Comparison of ENCODE assay signal across 27 cellular contexts in genomic region chr22:30219668-30220278, GRCh38. TPM values are rescaled to one million over a fixed set of nuclear protein-coding genes. Genes with fewer than 3 reads are reported as not detected.
DNase-seq lines count a peak whose midpoint lies in the region; ATAC-seq and TF ChIP-seq lines count a peak whose summit lies in the region.
"Had no signal": no experiment of that assay in that cellular context is flagged by ENCODE, and none has a peak within 500 bp of the region (broad histone marks: within the 10 kb centered on the region; RNA-seq: fewer than 3 reads in every experiment).

No MANE protein-coding gene starts in this region.

- peak overlapping the region; percentile 69 for H3K4me3 Mint-ChIP-seq in activated CD4-positive, alpha-beta T cell treated with anti-CD3 and anti-CD28 coated beads, Interleukin-2, amount 10 ng/mL, durations not matched to agents 24 days and 14 days
- H3K4me3 Mint-ChIP-seq in activated T-helper 17 cell treated with anti-CD3 and anti-CD28 coated beads, Interleukin-2, amount 50 U/mL, for 72 hours: peak overlapping the region; percentile 78
- H3K4me3 Mint-ChIP-seq in natural killer cell: peak overlapping the region; percentile 86

- POLR2A ChIA-PET in HCT116 (lab: Charles Lee): interaction anchor here (0.7 to 6.3 kb wide), 3 partner anchors 9 to 68 kb away, joined by 3 to 43 read pairs (median 4); no protein-coding TSS in a partner anchor

- H3K4me1 Mint-ChIP-seq in activated CD4-positive, alpha-beta T cell treated with anti-CD3 and anti-CD28 coated beads, Interleukin-2, amount 10 ng/mL, durations not matched to agents 24 days and 14 days: peaks cover 74% of the 10 kb centered on the region
- H3K4me1 Mint-ChIP-seq in activated T-helper 17 cell treated with anti-CD3 and anti-CD28 coated beads, Interleukin-2, amount 50 U/mL, for 72 hours: peaks cover 45% of the 10 kb centered on the region
- H3K4me1 Mint-ChIP-seq in natural killer cell: peaks cover 59 to 62% of the 10 kb centered on the region in 2 donors

- no peaks in the 10 kb centered on the region for H3K9me2 ChIP-seq in HCT116 (ENCODE audit: insufficient read depth)

- peak overlapping the region; percentile 94 for H3K27ac Mint-ChIP-seq in activated CD4-positive, alpha-beta T cell treated with anti-CD3 and anti-CD28 coated beads, Interleukin-2, amount 10 ng/mL, durations not matched to agents 24 days and 14 days
- peak overlapping the region; percentile 93 for H3K27ac Mint-ChIP-seq in activated T-helper 17 cell treated with anti-CD3 and anti-CD28 coated beads, Interleukin-2, amount 50 U/mL, for 72 hours
- peak overlapping the region; percentile 87 to 93 for H3K27ac Mint-ChIP-seq in natural killer cell

- no peak for DNase-seq in activated CD4-positive, alpha-beta T cell treated with anti-CD3 and anti-CD28 coated beads, Interleukin-2, amount 10 ng/mL, durations not matched to agents 24 days and 14 days
- no peak for DNase-seq in activated CD4-positive, alpha-beta T cell treated with anti-CD3 and anti-CD28 coated beads, Interleukin-2, amount 50 U/mL, for 4 hours
- DNase-seq in HCT116 (ENCODE audit: low read depth, low spot score) (no peak), natural killer cell (no peak), AML-193 (lab: John Stamatoyannopoulos, UW) (no peak), activated gamma-delta T cell (lab: John Stamatoyannopoulos, UW) (no peak)
- DNase-seq: activated CD8-positive, alpha-beta memory T cell treated with anti-CD3 and anti-CD28 coated beads for 24 hours; activated effector memory CD4-positive, alpha-beta T cell treated with anti-CD3 and anti-CD28 coated beads, Interleukin-2, amount 50 U/mL, for 16 hours; effector CD8-positive, alpha-beta T cell; GM23248; hippocampal formation; KBM-7; lower lobe of right lung; MV-4-11; NCI-H1930; NCI-H345; substantia nigra; WERI-Rb-1 had no signal

- BruUV-seq in HCT116 (replicated peaks; lab: Mats Ljungman, UMichigan): no TSS peak

- H3K9me3 ChIP-seq in HCT116 (ENCODE audit: control insufficient read depth in 1 of 2, insufficient read depth in 1 of 2, low read depth in 1 of 2, low read length in 2 of 2): no peaks in the 10 kb centered on the region
- H3K9me3 ChIP-seq: BLaER1 treated with 17β-estradiol and CSF1 and Interleukin-3, amounts not matched to agents 10 nM and 100 nM; lower lobe of right lung; right atrium auricular region had no signal

- H4K20me1 ChIP-seq in HCT116 (ENCODE audit: insufficient read depth): no peaks in the 10 kb centered on the region

- no peak for TF ChIP-seq RAD21 in HCT116 (IDR thresholded peaks at IDR 0.05; ENCODE audit: low read depth)

- no peaks in the 10 kb centered on the region for H3K27me3 Mint-ChIP-seq in activated CD4-positive, alpha-beta T cell treated with anti-CD3 and anti-CD28 coated beads, Interleukin-2, amount 10 ng/mL, durations not matched to agents 24 days and 14 days
- H3K27me3 Mint-ChIP-seq in activated T-helper 17 cell treated with anti-CD3 and anti-CD28 coated beads, Interleukin-2, amount 50 U/mL, for 72 hours: no peaks in the 10 kb centered on the region
- no peaks in the 10 kb centered on the region for H3K27me3 Mint-ChIP-seq in natural killer cell (ENCODE audit: low read depth in 2 of 2)

- no peaks in the 10 kb centered on the region for H3K79me2 ChIP-seq in HCT116 (ENCODE audit: insufficient read depth, low read length)

- H3K27ac ChIP-seq in HCT116 (ENCODE audit: low read depth, low read length): no peak overlapping the region
- H3K27ac ChIP-seq: GM23248, lower lobe of right lung, right atrium auricular region, WERI-Rb-1 had no signal

- no peak overlapping the region for H3K4me3 ChIP-seq in HCT116 (replicated peaks in 1 of 2; ENCODE audit: low read depth in 1 of 2, low read length in 2 of 2)
- H3K4me3 ChIP-seq: BLaER1 treated with 17β-estradiol and CSF1 and Interleukin-3, amounts not matched to agents 10 nM and 100 nM; GM23248; lower lobe of right lung; right atrium auricular region had no signal

- peak overlapping the region; percentile 83 for H2AFZ ChIP-seq in HCT116 (ENCODE audit: low read depth, low read length, poor library complexity, severe bottlenecking)
- H2AFZ ChIP-seq: GM23248 had no signal

- CTCF ChIA-PET in HCT116 (lab: Charles Lee): no interaction called here

- intact Hi-C loops in activated CD4-positive, alpha-beta T cell treated with anti-CD3 and anti-CD28 coated beads, Interleukin-2, amount 10 ng/mL, durations not matched to agents 24 days and 14 days (cut with micrococcal nuclease): loop anchor here (2.0 kb wide), 1 partner anchor 25 kb away; no protein-coding TSS in a partner anchor
- intact Hi-C loops in HCT116 (cut with micrococcal nuclease): no loop called here
- intact Hi-C loops in natural killer cell (cut with micrococcal nuclease): loop anchor here (2.0 to 5.0 kb wide), 2 partner anchors 32 to 47 kb away; partner anchors contain the start of gene OSM

- no peak overlapping the region for H3K4me2 ChIP-seq in HCT116 (ENCODE audit: low read length)

- ATAC-seq in HCT116 (no peak), natural killer cell (peak in 1 of 3 donors; percentile 1), HG03460 (IDR thresholded peaks at IDR 0.05; ENCODE audit: unreplicated experiment) (no peak)
- no peak for ATAC-seq in activated T-helper 17 cell treated with anti-CD3 and anti-CD28 coated beads, Interleukin-2, amount 50 U/mL, for 72 hours (replicated peaks)
- ATAC-seq: esophagus mucosa, lower lobe of right lung had no signal

- 0 out of 2 replicates have a peak overlapping the region, but pooled peaks have one; percentile 17 for H3K9ac ChIP-seq in HCT116 (ENCODE audit: low read length)
- H3K9ac ChIP-seq: GM23248 had no signal

- peaks cover 30 to 83% of the 10 kb centered on the region in 2 experiments for H3K4me1 ChIP-seq in HCT116 (ENCODE audit: control insufficient read depth in 1 of 2, insufficient read depth in 2 of 2, low read length in 2 of 2)
- H3K4me1 ChIP-seq: right atrium auricular region had no signal

- peaks cover 3% of the 10 kb centered on the region for H3K36me3 Mint-ChIP-seq in activated CD4-positive, alpha-beta T cell treated with anti-CD3 and anti-CD28 coated beads, Interleukin-2, amount 10 ng/mL, durations not matched to agents 24 days and 14 days (ENCODE audit: low read depth)
- no peaks in the 10 kb centered on the region for H3K36me3 Mint-ChIP-seq in activated T-helper 17 cell treated with anti-CD3 and anti-CD28 coated beads, Interleukin-2, amount 50 U/mL, for 72 hours (ENCODE audit: low read depth)
- H3K36me3 Mint-ChIP-seq in natural killer cell: no peaks in the 10 kb centered on the region

- no peak for TF ChIP-seq POLR2A in HCT116 (IDR thresholded peaks at IDR 0.05; ENCODE audit: borderline replicate concordance, extremely low read depth, insufficient read depth, insufficient read length)

- no peaks in the 10 kb centered on the region for H3K36me3 ChIP-seq in HCT116 (ENCODE audit: control insufficient read depth in 1 of 2, insufficient read depth in 2 of 2, low read length in 2 of 2)
- H3K36me3 ChIP-seq: BLaER1 treated with 17β-estradiol and CSF1 and Interleukin-3, amounts not matched to agents 10 nM and 100 nM; lower lobe of right lung; right atrium auricular region; WERI-Rb-1 had no signal

- H3K27me3 ChIP-seq in HCT116 (ENCODE audit: insufficient read depth, low read length): no peaks in the 10 kb centered on the region
- H3K27me3 ChIP-seq: right atrium auricular region had no signal

- RAD21 ChIA-PET in HCT116 (lab: Charles Lee; ENCODE audit: low non-redundant PET in 1 of 2, low total read pairs in 2 of 2, uncharacterized antibody in 2 of 2, unreplicated experiment in 2 of 2): no interaction called here

- no peaks in the 10 kb centered on the region for H3K9me3 Mint-ChIP-seq in activated CD4-positive, alpha-beta T cell treated with anti-CD3 and anti-CD28 coated beads, Interleukin-2, amount 10 ng/mL, durations not matched to agents 24 days and 14 days
- H3K9me3 Mint-ChIP-seq in activated T-helper 17 cell treated with anti-CD3 and anti-CD28 coated beads, Interleukin-2, amount 50 U/mL, for 72 hours: no peaks in the 10 kb centered on the region
- H3K9me3 Mint-ChIP-seq in natural killer cell: no peaks in the 10 kb centered on the region

- TF ChIP-seq CTCF in HCT116 (IDR thresholded peaks at IDR 0.05 in 2 of 3, conservative IDR thresholded peaks at IDR 0.05 in 1 of 3; ENCODE audit: borderline replicate concordance in 1 of 3, insufficient read depth in 1 of 3, low read depth in 2 of 3, low read length in 2 of 3) (no peak), natural killer cell (IDR thresholded peaks at IDR 0.05) (no peak)

TF ChIP-seq in HCT116, 20 proteins besides CTCF, POLR2A, EP300 and RAD21 (continues in another document):
- TF ChIP-seq SP1 (IDR thresholded peaks at IDR 0.05; ENCODE audit: low read depth) (no peak), MAX (IDR thresholded peaks at IDR 0.05) (no peak)

RNA-seq across cellular contexts. Expression of gene LIF, which starts 26.8 kb away (rescaled TPM):
- 509 and 511 TPM in 2 replicates for total RNA-seq in activated CD4-positive, alpha-beta T cell treated with anti-CD3 and anti-CD28 coated beads, Interleukin-2, amount 10 ng/mL, durations not matched to agents 24 days and 14 days
- total RNA-seq in HCT116 (2021; ENCODE audit: unreplicated experiment): 75.4 TPM
- 105 and 129 TPM in 2 replicates for polyA plus RNA-seq in HCT116 (2012)
- total RNA-seq in activated T-helper 17 cell treated with anti-CD3 and anti-CD28 coated beads, Interleukin-2, amount 50 U/mL, for 72 hours: 100 to 1,000 TPM; 175 to 300 TPM
- total RNA-seq in natural killer cell: 1 to 10 TPM; 2.0 to 2.7 (median 2.6) TPM
- total RNA-seq: frontal cortex had no signal

RNA-seq across cellular contexts. Expression of gene OSM, which starts 46.9 kb away (rescaled TPM):
- total RNA-seq in activated CD4-positive, alpha-beta T cell treated with anti-CD3 and anti-CD28 coated beads, Interleukin-2, amount 10 ng/mL, durations not matched to agents 24 days and 14 days: 61.0 and 62.8 TPM in 2 replicates
- total RNA-seq in HCT116 (2021; ENCODE audit: unreplicated experiment) (not detected), natural killer cell (100 to 1,000 TPM in 1 of 3 donors, 10 to 100 TPM in 2; 17.4 to 142 (median 18.1) TPM)
- 0.04 and 0.05 TPM in 2 replicates for polyA plus RNA-seq in HCT116 (2012)
- total RNA-seq in activated T-helper 17 cell treated with anti-CD3 and anti-CD28 coated beads, Interleukin-2, amount 50 U/mL, for 72 hours: 10 to 100 TPM; 41.1 to 88.6 TPM
- total RNA-seq: A172, GM23248, osteoblast had no signal
- polyA plus RNA-seq: GM23248, keratinocyte had no signal

Comparison
In these comparisons a context has a peak if more than half of its experiments do, and no peak if none do; other contexts are left out.
1. RNA of gene LIF, which starts 26.8 kb away (total RNA-seq): 509 to 511 TPM in activated CD4-positive, alpha-beta T cell treated with anti-CD3 and anti-CD28 coated beads, Interleukin-2, amount 10 ng/mL, durations not matched to agents 24 days and 14 days, 175 to 300 TPM in activated T-helper 17 cell treated with anti-CD3 and anti-CD28 coated beads, Interleukin-2, amount 50 U/mL, for 72 hours and 75.4 TPM in HCT116 (single experiment); 2.0 to 2.7 TPM in natural killer cell; every median in the first group is over 10 times any median in the second.
2. RNA of gene OSM, which starts 46.9 kb away (total RNA-seq): 41.1 to 88.6 TPM in activated T-helper 17 cell treated with anti-CD3 and anti-CD28 coated beads, Interleukin-2, amount 50 U/mL, for 72 hours, 61.0 to 62.8 TPM in activated CD4-positive, alpha-beta T cell treated with anti-CD3 and anti-CD28 coated beads, Interleukin-2, amount 10 ng/mL, durations not matched to agents 24 days and 14 days and 17.4 to 142 TPM in natural killer cell; not detected in HCT116 (single experiment); every median in the first group is over 10 times any median in the second.
3. Peak in every context shown above with its lines, with median percentiles within 50 percentile points of each other: H3K27ac Mint-ChIP-seq and H3K4me3 Mint-ChIP-seq.